ENCODE assay signal across 1 cellular context in genomic region chr4:78551420-78552351, GRCh38.
TF ChIP-seq lines count a peak whose summit lies in the region.

TSS of gene ANXA3 (plus strand) at chr4:78551770. CDS start at chr4:78554474, 2,704 bp downstream.

TF ChIP-seq in HepG2, 621 proteins besides CTCF, POLR2A, EP300 and RAD21 (continued from another document and continues in another):
- TF ChIP-seq ZNF142 (CRISPR knock-in tag; IDR thresholded peaks at IDR 0.05) (no peak), ZNF598 (CRISPR knock-in tag; IDR thresholded peaks at IDR 0.05; ENCODE audit: borderline replicate concordance) (no peak), RBAK (CRISPR knock-in tag; IDR thresholded peaks at IDR 0.05) (no peak), RBFOX2 (IDR thresholded peaks at IDR 0.05; ENCODE audit: low read depth, low read length) (peak; percentile 40), ZMYM2 (CRISPR knock-in tag; IDR thresholded peaks at IDR 0.05) (no peak), WIZ (CRISPR knock-in tag; IDR thresholded peaks at IDR 0.05) (no peak; the same call in 1 of the 2 replicates), SNAI1 (CRISPR knock-in tag; IDR thresholded peaks at IDR 0.05; ENCODE audit: borderline replicate concordance) (no peak), YY1 (IDR thresholded peaks at IDR 0.05; ENCODE audit: insufficient read depth, insufficient replicate concordance, low read depth, low read length) (no peak), ZNF597 (CRISPR knock-in tag; IDR thresholded peaks at IDR 0.05) (no peak), NFE2 (CRISPR knock-in tag; IDR thresholded peaks at IDR 0.05) (no peak), ZNF674 (CRISPR knock-in tag; IDR thresholded peaks at IDR 0.05; ENCODE audit: low read depth) (no peak), PRPF4 (IDR thresholded peaks at IDR 0.05; ENCODE audit: low read depth, low read length, poor library complexity, severe bottlenecking) (no peak), DR1 (CRISPR knock-in tag; IDR thresholded peaks at IDR 0.05) (no peak), ZNF331 (CRISPR knock-in tag; IDR thresholded peaks at IDR 0.05) (no peak), PTBP1 (IDR thresholded peaks at IDR 0.05; ENCODE audit: low read depth, low read length, poor library complexity, severe bottlenecking) (no peak), BCL3 (CRISPR knock-in tag; IDR thresholded peaks at IDR 0.05) (no peak), TRIM22 (IDR thresholded peaks at IDR 0.05) (no peak), BRF2 (CRISPR knock-in tag; IDR thresholded peaks at IDR 0.05) (no peak), SRSF4 (IDR thresholded peaks at IDR 0.05; ENCODE audit: low read depth, low read length, poor library complexity, severe bottlenecking) (no peak), FOSL1 (CRISPR knock-in tag; IDR thresholded peaks at IDR 0.05; ENCODE audit: borderline replicate concordance) (no peak), IKZF4 (CRISPR knock-in tag; IDR thresholded peaks at IDR 0.05; ENCODE audit: borderline replicate concordance, low read depth, not compliant biosample characterization) (no peak), ZNF451 (CRISPR knock-in tag; IDR thresholded peaks at IDR 0.05) (peak; percentile 49; the same call in 1 of the 2 replicates), SMAD9 (CRISPR knock-in tag; IDR thresholded peaks at IDR 0.05) (no peak), ARNT2 (CRISPR knock-in tag; IDR thresholded peaks at IDR 0.05; ENCODE audit: low read depth) (0 out of 2 replicates have a peak, but pooled peaks have one; percentile 53), ZNF263 (CRISPR knock-in tag; IDR thresholded peaks at IDR 0.05) (peak; percentile 38; the same call in 1 of the 2 replicates), ATF6 (CRISPR knock-in tag; conservative IDR thresholded peaks at IDR 0.05) (no peak), RFXAP (CRISPR knock-in tag; IDR thresholded peaks at IDR 0.05; ENCODE audit: borderline replicate concordance) (no peak), ZNF782 (CRISPR knock-in tag; IDR thresholded peaks at IDR 0.05; ENCODE audit: borderline replicate concordance) (no peak), SAP130 (CRISPR knock-in tag; IDR thresholded peaks at IDR 0.05; ENCODE audit: low read depth) (peak; percentile 45), EEA1 (CRISPR knock-in tag; IDR thresholded peaks at IDR 0.05; ENCODE audit: borderline replicate concordance) (peak; percentile 87; the same call in 1 of the 2 replicates), ZNF430 (CRISPR knock-in tag; IDR thresholded peaks at IDR 0.05) (no peak), ZNF280B (CRISPR knock-in tag; IDR thresholded peaks at IDR 0.05; ENCODE audit: borderline replicate concordance) (peak; percentile 42; the same call in 1 of the 2 replicates), ZNF446 (CRISPR knock-in tag; IDR thresholded peaks at IDR 0.05) (peak; percentile 75), KDM5B (CRISPR knock-in tag; IDR thresholded peaks at IDR 0.05; ENCODE audit: borderline replicate concordance) (no peak; the same call in 1 of the 2 replicates), ERF (CRISPR knock-in tag; IDR thresholded peaks at IDR 0.05) (no peak), PBX3 (CRISPR knock-in tag; IDR thresholded peaks at IDR 0.05; ENCODE audit: borderline replicate concordance) (no peak), ZNF354B (CRISPR knock-in tag; IDR thresholded peaks at IDR 0.05) (0 out of 2 replicates have a peak, but pooled peaks have one; percentile 61), KMT2B (CRISPR knock-in tag; IDR thresholded peaks at IDR 0.05) (no peak), AHR (CRISPR knock-in tag; IDR thresholded peaks at IDR 0.05) (no peak), SP4 (CRISPR knock-in tag; IDR thresholded peaks at IDR 0.05) (peak; percentile 30; the same call in 1 of the 2 replicates), CBFB (CRISPR knock-in tag; IDR thresholded peaks at IDR 0.05) (no peak), ZMYM3 (CRISPR knock-in tag; IDR thresholded peaks at IDR 0.05) (no peak), THAP11 (CRISPR knock-in tag; IDR thresholded peaks at IDR 0.05) (no peak), ZNF7 (CRISPR knock-in tag; IDR thresholded peaks at IDR 0.05) (no peak), ZBTB7A (CRISPR knock-in tag; IDR thresholded peaks at IDR 0.05) (0 out of 2 replicates have a peak, but pooled peaks have one; percentile 20), TERF1 (CRISPR knock-in tag; IDR thresholded peaks at IDR 0.05) (no peak)
